In the genomic region with DNA sequence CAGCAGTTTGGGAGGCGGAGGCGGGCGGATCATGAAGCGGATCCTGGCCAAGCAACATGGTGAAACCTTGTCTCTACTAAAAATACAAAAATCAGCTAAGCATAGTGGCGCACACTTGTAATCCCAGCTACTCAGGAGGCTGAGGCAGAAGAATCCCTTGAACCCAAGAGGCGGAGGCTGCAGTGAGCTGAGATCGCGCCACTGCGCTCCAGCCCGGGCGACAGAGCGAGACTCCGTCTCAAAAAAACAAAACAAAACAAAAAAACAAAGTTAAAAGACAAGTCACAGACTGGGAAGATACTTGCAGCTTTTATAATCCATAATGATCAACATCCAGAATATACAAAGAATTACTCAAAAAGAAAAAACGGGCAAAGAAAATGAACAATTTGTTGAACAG, we compare ENCODE assay signal across 1 cellular context. TPM values are rescaled to one million over a fixed set of nuclear protein-coding genes. Genes with fewer than 3 reads are reported as not detected.
"Had no signal": no experiment of that assay in that cellular context is flagged by ENCODE, and none has a peak within 500 bp of the region (broad histone marks: within the 10 kb centered on the region; RNA-seq: fewer than 3 reads in every experiment).

No MANE protein-coding gene starts in this region.

RNA-seq across cellular contexts. Expression of a gene that starts 57.2 kb away (rescaled TPM):
- total RNA-seq: LHCN-M2 had no signal
